In the genomic region with DNA sequence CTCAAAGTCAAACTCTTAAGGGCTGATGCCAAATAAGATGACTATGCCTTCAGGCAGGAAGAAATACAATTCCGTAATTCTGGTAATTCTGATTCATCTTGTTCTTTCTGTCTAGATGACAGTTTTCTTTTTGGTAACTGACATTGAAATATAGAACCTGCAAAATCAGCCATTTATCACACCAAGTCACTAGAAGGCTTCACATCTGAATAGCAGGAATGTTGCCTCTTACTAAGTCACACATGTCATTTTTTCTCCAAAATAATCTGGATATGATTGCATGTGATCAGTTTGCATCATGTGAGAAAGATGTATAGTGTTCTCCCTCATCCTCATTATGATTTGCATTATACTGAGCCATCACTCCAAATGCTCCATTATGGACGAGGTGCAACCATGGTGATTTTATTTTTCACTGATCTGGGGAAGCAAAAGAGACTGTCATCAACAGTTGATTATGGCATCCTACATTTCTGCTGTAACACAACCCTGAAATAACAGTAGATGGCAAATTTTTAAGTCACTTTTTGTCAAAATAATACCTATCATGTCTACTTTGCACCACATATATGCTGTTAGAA, we compare ENCODE assay signal across 6 cellular contexts.
"Had no signal": no experiment of that assay in that cellular context is flagged by ENCODE, and none has a peak within 500 bp of the region (broad histone marks: within the 10 kb centered on the region; RNA-seq: fewer than 3 reads in every experiment).

No MANE protein-coding gene starts in this region.

- H3K27ac ChIP-seq: HL-60 had no signal

- H3K4me3 Mint-ChIP-seq: IgD-negative memory B cell had no signal

- H3K27me3 Mint-ChIP-seq: IgD-negative memory B cell had no signal

- H3K4me3 ChIP-seq: K562 had no signal

- H3K27ac Mint-ChIP-seq: IgD-negative memory B cell had no signal

- H3K4me1 Mint-ChIP-seq: IgD-negative memory B cell had no signal

- H3K36me3 Mint-ChIP-seq: IgD-negative memory B cell had no signal

- DNase-seq: IMR-90, KBM-7, KG1 had no signal
